ENCODE assay signal across 19 cellular contexts in the genomic region with DNA sequence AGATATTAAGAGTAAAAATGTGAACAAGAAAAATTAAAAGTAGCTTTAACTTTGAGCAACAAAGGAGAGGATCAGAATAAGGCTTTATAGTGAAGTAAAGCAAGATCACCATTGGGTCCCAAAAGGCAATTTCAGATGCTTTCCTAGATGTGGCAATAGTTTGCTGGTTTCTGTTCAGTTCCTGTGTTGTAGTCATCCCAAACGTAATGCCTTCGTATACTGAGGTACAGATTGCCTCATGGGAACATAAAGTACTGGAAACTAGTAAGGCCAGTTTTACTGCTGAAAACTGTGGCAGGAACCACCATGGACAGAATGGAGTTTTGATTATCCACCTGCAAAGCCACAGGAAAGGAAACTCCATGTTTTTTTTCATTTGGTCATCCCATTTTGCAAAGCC.
DNase-seq lines count a peak whose midpoint lies in the region; ATAC-seq and TF ChIP-seq lines count a peak whose summit lies in the region.
"Had no signal": no experiment of that assay in that cellular context is flagged by ENCODE, and none has a peak within 500 bp of the region (broad histone marks: within the 10 kb centered on the region; RNA-seq: fewer than 3 reads in every experiment).

No MANE protein-coding gene starts in this region.

- H3K9me3 ChIP-seq in T-helper 17 cell (ENCODE audit: control insufficient read depth, low read length, poor library complexity, severe bottlenecking) (no peaks in the 10 kb centered on the region), upper lobe of left lung (no peaks in the 10 kb centered on the region)
- H3K9me3 ChIP-seq: ascending aorta, MG63 had no signal

- ATAC-seq in T-helper 17 cell (no peak), upper lobe of left lung (ENCODE audit: low FRiP score in 2 of 2) (peak in 1 of 2 donors; percentile 60), GM18858 (IDR thresholded peaks at IDR 0.05; ENCODE audit: unreplicated experiment) (no peak), HG03460 (IDR thresholded peaks at IDR 0.05; ENCODE audit: unreplicated experiment) (no peak)
- ATAC-seq: left ventricle myocardium superior had no signal

- peak overlapping the region; percentile 49 for H3K27ac Mint-ChIP-seq in T-helper 17 cell
- H3K27ac Mint-ChIP-seq: CD4-positive, alpha-beta T cell; H9; progenitor cell of endocrine pancreas had no signal

- DNase-seq in SIG-M5 treated with dmso at 0.1 percent for 504 hours (lab: John Stamatoyannopoulos, UW; ENCODE audit: unreplicated experiment) (peak; percentile 80), SIG-M5 (lab: John Stamatoyannopoulos, UW) (no peak), T-helper 17 cell (no peak), fibroblast of pulmonary artery (ENCODE audit: low read depth) (peak; percentile 87), upper lobe of left lung (no peak), DMS53 treated with DMSO at 0.1 percent for 48 hours (lab: John Stamatoyannopoulos, UW; ENCODE audit: unreplicated experiment) (no peak)
- DNase-seq: activated gamma-delta T cell treated with Interleukin-2 at 50 U/mL for 16 hours; CD4-positive, alpha-beta T cell; H9; left ventricle myocardium superior; MG63; NCI-H2081 treated with DMSO at 0.1 percent for 48 hours; NCI-H69; stimulated activated CD4-positive, alpha-beta T cell treated with anti-CD3 and anti-CD28 coated beads, Interleukin-12 subunit alpha, Interleukin-12 subunit beta, amount 100 ng/mL, for 4 hours had no signal

- no peak overlapping the region for H3K4me3 Mint-ChIP-seq in T-helper 17 cell
- H3K4me3 Mint-ChIP-seq: CD4-positive, alpha-beta T cell; H9 had no signal

- peaks cover 50% of the 10 kb centered on the region for H3K4me1 Mint-ChIP-seq in T-helper 17 cell

- no peaks in the 10 kb centered on the region for H3K27me3 Mint-ChIP-seq in T-helper 17 cell
- H3K27me3 Mint-ChIP-seq: CD4-positive, alpha-beta T cell had no signal

- TF ChIP-seq POLR2A in upper lobe of left lung (IDR thresholded peaks at IDR 0.05), result peak in 1 of 4 donors; percentile 41

- H3K27me3 ChIP-seq in upper lobe of left lung, result no peaks in the 10 kb centered on the region
- H3K27me3 ChIP-seq: ascending aorta, MG63 had no signal

- H3K36me3 Mint-ChIP-seq in T-helper 17 cell (ENCODE audit: low read depth), result peaks cover 2% of the 10 kb centered on the region

- peak; percentile 75 to 98 (median 88) for TF ChIP-seq EP300 in upper lobe of left lung (IDR thresholded peaks at IDR 0.05)

- peak overlapping the region in 1 of 4 donors; percentile 11 for H3K27ac ChIP-seq in upper lobe of left lung
- H3K27ac ChIP-seq: 22Rv1, ascending aorta had no signal

- H3K36me3 ChIP-seq in upper lobe of left lung, result no peaks in the 10 kb centered on the region
- H3K36me3 ChIP-seq: ascending aorta, MG63 had no signal

- WGBS in upper lobe of left lung, 2 donors, result 53 to 61% methylated on average over 2 of the region's 2 CpGs

- H3K4me3 ChIP-seq in fibroblast of pulmonary artery (replicated peaks; ENCODE audit: low read depth, low read length) (no peak overlapping the region), upper lobe of left lung (no peak overlapping the region)
- H3K4me3 ChIP-seq: ascending aorta, MG63 had no signal

- no peak for TF ChIP-seq CTCF in fibroblast of pulmonary artery (IDR thresholded peaks at IDR 0.05; ENCODE audit: low read length, missing control alignments)
- TF ChIP-seq CTCF in upper lobe of left lung (IDR thresholded peaks at IDR 0.05), result no peak

- H3K4me1 ChIP-seq in upper lobe of left lung, result peaks cover 0 to 6% (median 2%) of the 10 kb centered on the region in 4 donors
- H3K4me1 ChIP-seq: ascending aorta had no signal

Comparison
In these comparisons a context has a peak if more than half of its experiments do, and no peak if none do; other contexts are left out.
1. DNase-seq: peak in SIG-M5 treated with dmso at 0.1 percent for 504 hours (single experiment) and fibroblast of pulmonary artery (single experiment); none in SIG-M5 (single experiment), T-helper 17 cell (0 of 3), upper lobe of left lung (0 of 2) and DMS53 treated with DMSO at 0.1 percent for 48 hours (single experiment).